In genomic region chr2:121233486-121234110, GRCh38 we compare ENCODE assay signal across 31 cellular contexts. TPM values are rescaled to one million over a fixed set of nuclear protein-coding genes. Genes with fewer than 3 reads are reported as not detected.
"Had no signal": no experiment of that assay in that cellular context is flagged by ENCODE, and none has a peak within 500 bp of the region (broad histone marks: within the 10 kb centered on the region; RNA-seq: fewer than 3 reads in every experiment).

No MANE protein-coding gene starts in this region.

- H3K9me3 Mint-ChIP-seq: activated B cell treated with CpG ODN at 0.5 μM for 24 hours; activated CD4-positive, alpha-beta T cell treated with anti-CD3 and anti-CD28 coated beads, Interleukin-2, amount 10 ng/mL, durations not matched to agents 24 days and 14 days; activated naive CD4-positive, alpha-beta T cell treated with anti-CD3 and anti-CD28 coated beads for 36 hours; activated T-cell treated with anti-CD3 and anti-CD28 coated beads, Interleukin-2, amount 50 U/mL, for 24 hours; activated T-helper 1 cell treated with anti-CD3 and anti-CD28 coated beads, Interleukin-12 subunit alpha, Interleukin-12 subunit beta, Interleukin-2, Interleukin-4 antibody, amounts not matched to agents 30 ng/mL and 10 ng/mL and 1 ng/mL, durations not matched to agents 14 hours and 24 hours and 36 hours; IgD-negative memory B cell; T-helper 1 cell treated with Interleukin-12 subunit alpha and Interleukin-12 subunit beta and Interleukin-4 antibody, amounts not matched to agents 30 μg/mL and 1 μg/mL, for 36 hours had no signal

- H3K27me3 ChIP-seq: cardiac muscle cell, MG63, SJCRH30 had no signal

- H3K9me3 ChIP-seq: MG63, SJCRH30 had no signal

- H3K4me3 Mint-ChIP-seq: activated B cell treated with CpG ODN at 0.5 μM for 24 hours; activated CD4-positive, alpha-beta T cell treated with anti-CD3 and anti-CD28 coated beads, Interleukin-2, amount 10 ng/mL, durations not matched to agents 24 days and 14 days; activated CD8-positive, alpha-beta memory T cell treated with anti-CD3 and anti-CD28 coated beads, Interleukin-2, amount 10 ng/mL, durations not matched to agents 7 days and 5 days; activated naive CD4-positive, alpha-beta T cell treated with anti-CD3 and anti-CD28 coated beads for 36 hours; activated naive CD8-positive, alpha-beta T cell; activated T-cell treated with anti-CD3 and anti-CD28 coated beads, Interleukin-2, amount 50 U/mL, for 24 hours; activated T-helper 1 cell treated with anti-CD3 and anti-CD28 coated beads, Interleukin-12 subunit alpha, Interleukin-12 subunit beta, Interleukin-2, Interleukin-4 antibody, amounts not matched to agents 30 ng/mL and 10 ng/mL and 1 ng/mL, durations not matched to agents 14 hours and 24 hours and 36 hours; IgD-negative memory B cell; T-helper 1 cell treated with Interleukin-12 subunit alpha and Interleukin-12 subunit beta and Interleukin-4 antibody, amounts not matched to agents 30 μg/mL and 1 μg/mL, for 36 hours had no signal

- H3K36me3 ChIP-seq: brain microvascular endothelial cell, cardiac muscle cell, MG63, SJCRH30 had no signal

- H3K27ac Mint-ChIP-seq: activated B cell treated with CpG ODN at 0.5 μM for 24 hours; activated CD4-positive, alpha-beta T cell treated with anti-CD3 and anti-CD28 coated beads, Interleukin-2, amount 10 ng/mL, durations not matched to agents 24 days and 14 days; activated CD8-positive, alpha-beta memory T cell treated with anti-CD3 and anti-CD28 coated beads, Interleukin-2, amount 10 ng/mL, durations not matched to agents 7 days and 5 days; activated naive CD4-positive, alpha-beta T cell treated with anti-CD3 and anti-CD28 coated beads for 36 hours; activated naive CD8-positive, alpha-beta T cell; activated T-cell treated with anti-CD3 and anti-CD28 coated beads, Interleukin-2, amount 50 U/mL, for 24 hours; activated T-helper 1 cell treated with anti-CD3 and anti-CD28 coated beads, Interleukin-12 subunit alpha, Interleukin-12 subunit beta, Interleukin-2, Interleukin-4 antibody, amounts not matched to agents 30 ng/mL and 10 ng/mL and 1 ng/mL, durations not matched to agents 14 hours and 24 hours and 36 hours; IgD-negative memory B cell; T-helper 1 cell treated with Interleukin-12 subunit alpha and Interleukin-12 subunit beta and Interleukin-4 antibody, amounts not matched to agents 30 μg/mL and 1 μg/mL, for 36 hours had no signal

- H3K27ac ChIP-seq: brain microvascular endothelial cell, cardiac muscle cell, SJCRH30 had no signal

- H3K27me3 Mint-ChIP-seq: activated CD4-positive, alpha-beta T cell treated with anti-CD3 and anti-CD28 coated beads, Interleukin-2, amount 10 ng/mL, durations not matched to agents 24 days and 14 days; activated CD8-positive, alpha-beta memory T cell treated with anti-CD3 and anti-CD28 coated beads, Interleukin-2, amount 10 ng/mL, durations not matched to agents 7 days and 5 days; activated naive CD8-positive, alpha-beta T cell; activated T-cell treated with anti-CD3 and anti-CD28 coated beads, Interleukin-2, amount 50 U/mL, for 24 hours; IgD-negative memory B cell had no signal

- ATAC-seq: activated CD8-positive, alpha-beta memory T cell treated with anti-CD3 and anti-CD28 coated beads, Interleukin-2, amount 10 ng/mL, durations not matched to agents 7 days and 5 days; Panc1 had no signal

- H3K4me1 Mint-ChIP-seq: activated B cell treated with CpG ODN at 0.5 μM for 24 hours; activated CD4-positive, alpha-beta T cell treated with anti-CD3 and anti-CD28 coated beads, Interleukin-2, amount 10 ng/mL, durations not matched to agents 24 days and 14 days; activated CD8-positive, alpha-beta memory T cell treated with anti-CD3 and anti-CD28 coated beads, Interleukin-2, amount 10 ng/mL, durations not matched to agents 7 days and 5 days; IgD-negative memory B cell had no signal

- H3K4me3 ChIP-seq: cardiac muscle cell, MG63, SJCRH30 had no signal

- H3K36me3 Mint-ChIP-seq: activated CD8-positive, alpha-beta memory T cell treated with anti-CD3 and anti-CD28 coated beads, Interleukin-2, amount 10 ng/mL, durations not matched to agents 7 days and 5 days; activated naive CD8-positive, alpha-beta T cell; IgD-negative memory B cell had no signal

- DNase-seq: activated B cell treated with CpG ODN at 0.5 μM for 24 hours; activated CD4-positive, alpha-beta T cell treated with anti-CD3 and anti-CD28 coated beads for 1 hour; activated CD4-positive, alpha-beta T cell treated with anti-CD3 and anti-CD28 coated beads, Interleukin-2, amount 10 ng/mL, durations not matched to agents 24 days and 14 days; activated CD4-positive, alpha-beta T cell treated with anti-CD3 and anti-CD28 coated beads, Interleukin-2, amount 50 U/mL, for 48 hours; activated CD8-positive, alpha-beta memory T cell treated with anti-CD3 and anti-CD28 coated beads, Interleukin-2, amount 10 ng/mL, durations not matched to agents 7 days and 5 days; activated gamma-delta T cell; activated naive CD4-positive, alpha-beta T cell treated with anti-CD3 and anti-CD28 coated beads for 36 hours; activated T-cell treated with anti-CD3 and anti-CD28 coated beads, Interleukin-2, amount 50 U/mL, for 24 hours; brain microvascular endothelial cell; MG63; MV-4-11; NCI-H1092 treated with DMSO at 0.1 percent for 48 hours; NCI-H1417 treated with DMSO at 0.1 percent for 48 hours; NCI-H1694; NCI-H2029; NCI-H2107; NCI-H2171 treated with DMSO at 0.1 percent for 48 hours; NCI-H345; NCI-H510A treated with DMSO at 0.1 percent for 48 hours; NCI-H69; NK-92 treated with Interleukin-12 subunit alpha and Interleukin-12 subunit beta, amount 100 ng/mL, for 24 hours; OCI-M1; Right ventricle myocardium superior; RPMI8226; SJCRH30 had no signal

RNA-seq across cellular contexts. Expression of gene TFCP2L1, which starts 51.4 kb away (rescaled TPM):
- total RNA-seq: activated CD4-positive, alpha-beta T cell treated with anti-CD3 and anti-CD28 coated beads, Interleukin-2, amount 10 ng/mL, durations not matched to agents 24 days and 14 days; activated T-helper 1 cell treated with anti-CD3 and anti-CD28 coated beads, Interleukin-12 subunit alpha, Interleukin-12 subunit beta, Interleukin-2, Interleukin-4 antibody, amounts not matched to agents 30 ng/mL and 10 ng/mL and 1 ng/mL, durations not matched to agents 14 hours and 24 hours and 36 hours; cardiac muscle cell had no signal
